1 cellular context compared by ENCODE assay signal in genomic region chr14:61537567-61538463, GRCh38.
TF ChIP-seq lines count a peak whose summit lies in the region.

No MANE protein-coding gene starts in this region.

TF ChIP-seq in HepG2, 621 proteins besides CTCF, POLR2A, EP300 and RAD21 (continued from another document and continues in another):
- TF ChIP-seq, protein P1, sequence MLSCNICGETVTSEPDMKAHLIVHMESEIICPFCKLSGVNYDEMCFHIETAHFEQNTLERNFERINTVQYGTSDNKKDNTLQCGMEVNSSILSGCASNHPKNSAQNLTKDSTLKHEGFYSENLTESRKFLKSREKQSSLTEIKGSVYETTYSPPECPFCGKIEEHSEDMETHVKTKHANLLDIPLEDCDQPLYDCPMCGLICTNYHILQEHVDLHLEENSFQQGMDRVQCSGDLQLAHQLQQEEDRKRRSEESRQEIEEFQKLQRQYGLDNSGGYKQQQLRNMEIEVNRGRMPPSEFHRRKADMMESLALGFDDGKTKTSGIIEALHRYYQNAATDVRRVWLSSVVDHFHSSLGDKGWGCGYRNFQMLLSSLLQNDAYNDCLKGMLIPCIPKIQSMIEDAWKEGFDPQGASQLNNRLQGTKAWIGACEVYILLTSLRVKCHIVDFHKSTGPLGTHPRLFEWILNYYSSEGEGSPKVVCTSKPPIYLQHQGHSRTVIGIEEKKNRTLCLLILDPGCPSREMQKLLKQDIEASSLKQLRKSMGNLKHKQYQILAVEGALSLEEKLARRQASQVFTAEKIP (CRISPR knock-in tag; IDR thresholded peaks at IDR 0.05; ENCODE audit: borderline replicate concordance) = no peak
- TF ChIP-seq BCL3 (CRISPR knock-in tag; IDR thresholded peaks at IDR 0.05) = 0 out of 2 replicates have a peak, but pooled peaks have one; percentile 39
- no peak for TF ChIP-seq ZBTB40 (IDR thresholded peaks at IDR 0.05)
- TF ChIP-seq ZBTB40 (CRISPR knock-in tag; IDR thresholded peaks at IDR 0.05) = no peak
- no peak for TF ChIP-seq ADNP (CRISPR knock-in tag; IDR thresholded peaks at IDR 0.05)
- peak; percentile 44; the same call in 1 of the 2 replicates for TF ChIP-seq HIC2 (CRISPR knock-in tag; IDR thresholded peaks at IDR 0.05; ENCODE audit: low read depth)
- TF ChIP-seq ZNF263 (CRISPR knock-in tag; IDR thresholded peaks at IDR 0.05) = peak; percentile 95
- TF ChIP-seq, protein P2, sequence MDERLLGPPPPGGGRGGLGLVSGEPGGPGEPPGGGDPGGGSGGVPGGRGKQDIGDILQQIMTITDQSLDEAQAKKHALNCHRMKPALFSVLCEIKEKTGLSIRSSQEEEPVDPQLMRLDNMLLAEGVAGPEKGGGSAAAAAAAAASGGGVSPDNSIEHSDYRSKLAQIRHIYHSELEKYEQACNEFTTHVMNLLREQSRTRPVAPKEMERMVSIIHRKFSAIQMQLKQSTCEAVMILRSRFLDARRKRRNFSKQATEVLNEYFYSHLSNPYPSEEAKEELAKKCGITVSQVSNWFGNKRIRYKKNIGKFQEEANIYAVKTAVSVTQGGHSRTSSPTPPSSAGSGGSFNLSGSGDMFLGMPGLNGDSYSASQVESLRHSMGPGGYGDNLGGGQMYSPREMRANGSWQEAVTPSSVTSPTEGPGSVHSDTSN (CRISPR knock-in tag; IDR thresholded peaks at IDR 0.05) = no peak
- TF ChIP-seq ELF1 (CRISPR knock-in tag; IDR thresholded peaks at IDR 0.05) = peak; percentile 35
- peak; percentile 56; the same call in 1 of the 2 replicates for TF ChIP-seq TCF7L2 (IDR thresholded peaks at IDR 0.05; ENCODE audit: low read depth, low read length)
- no peak for TF ChIP-seq ZFP41 (CRISPR knock-in tag; IDR thresholded peaks at IDR 0.05; ENCODE audit: borderline replicate concordance)
- TF ChIP-seq KDM3A (CRISPR knock-in tag; IDR thresholded peaks at IDR 0.05; ENCODE audit: low read depth) = no peak
- TF ChIP-seq ZNF672 (CRISPR knock-in tag; IDR thresholded peaks at IDR 0.05) = no peak
- TF ChIP-seq WIZ (CRISPR knock-in tag; IDR thresholded peaks at IDR 0.05) = no peak
- no peak for TF ChIP-seq HCFC1 (IDR thresholded peaks at IDR 0.05; ENCODE audit: low read depth, low read length)
- TF ChIP-seq MIER3 (CRISPR knock-in tag; IDR thresholded peaks at IDR 0.05; ENCODE audit: borderline replicate concordance) = peak; percentile 88; the same call in 1 of the 2 replicates
- TF ChIP-seq, protein P3, sequence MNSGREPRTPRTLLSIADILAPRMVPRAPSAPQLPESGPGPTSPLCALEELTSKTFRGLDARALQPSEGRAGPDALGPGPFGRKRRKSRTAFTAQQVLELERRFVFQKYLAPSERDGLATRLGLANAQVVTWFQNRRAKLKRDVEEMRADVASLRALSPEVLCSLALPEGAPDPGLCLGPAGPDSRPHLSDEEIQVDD (CRISPR knock-in tag; IDR thresholded peaks at IDR 0.05; ENCODE audit: borderline replicate concordance) = no peak
- peak; percentile 72 for TF ChIP-seq MAFF (IDR thresholded peaks at IDR 0.05; ENCODE audit: low read depth, low read length)
- TF ChIP-seq, protein P4, sequence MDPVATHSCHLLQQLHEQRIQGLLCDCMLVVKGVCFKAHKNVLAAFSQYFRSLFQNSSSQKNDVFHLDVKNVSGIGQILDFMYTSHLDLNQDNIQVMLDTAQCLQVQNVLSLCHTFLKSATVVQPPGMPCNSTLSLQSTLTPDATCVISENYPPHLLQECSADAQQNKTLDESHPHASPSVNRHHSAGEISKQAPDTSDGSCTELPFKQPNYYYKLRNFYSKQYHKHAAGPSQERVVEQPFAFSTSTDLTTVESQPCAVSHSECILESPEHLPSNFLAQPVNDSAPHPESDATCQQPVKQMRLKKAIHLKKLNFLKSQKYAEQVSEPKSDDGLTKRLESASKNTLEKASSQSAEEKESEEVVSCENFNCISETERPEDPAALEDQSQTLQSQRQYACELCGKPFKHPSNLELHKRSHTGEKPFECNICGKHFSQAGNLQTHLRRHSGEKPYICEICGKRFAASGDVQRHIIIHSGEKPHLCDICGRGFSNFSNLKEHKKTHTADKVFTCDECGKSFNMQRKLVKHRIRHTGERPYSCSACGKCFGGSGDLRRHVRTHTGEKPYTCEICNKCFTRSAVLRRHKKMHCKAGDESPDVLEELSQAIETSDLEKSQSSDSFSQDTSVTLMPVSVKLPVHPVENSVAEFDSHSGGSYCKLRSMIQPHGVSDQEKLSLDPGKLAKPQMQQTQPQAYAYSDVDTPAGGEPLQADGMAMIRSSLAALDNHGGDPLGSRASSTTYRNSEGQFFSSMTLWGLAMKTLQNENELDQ (CRISPR knock-in tag; IDR thresholded peaks at IDR 0.05; ENCODE audit: borderline replicate concordance) = no peak
- 0 out of 2 replicates have a peak, but pooled peaks have one; percentile 24 for TF ChIP-seq ZFP1 (CRISPR knock-in tag; IDR thresholded peaks at IDR 0.05)
- TF ChIP-seq ZNF496 (CRISPR knock-in tag; IDR thresholded peaks at IDR 0.05; ENCODE audit: insufficient replicate concordance) = no peak
- no peak for TF ChIP-seq AGO1 (IDR thresholded peaks at IDR 0.05; ENCODE audit: low read depth, low read length, poor library complexity, severe bottlenecking)
- no peak for TF ChIP-seq ZNF709 (CRISPR knock-in tag; IDR thresholded peaks at IDR 0.05)
- TF ChIP-seq ZNF24 (IDR thresholded peaks at IDR 0.05) = no peak
- peak; percentile 67; the same call in 1 of the 2 replicates for TF ChIP-seq POGZ (CRISPR knock-in tag; IDR thresholded peaks at IDR 0.05)
- no peak for TF ChIP-seq ZBTB14 (CRISPR knock-in tag; IDR thresholded peaks at IDR 0.05)
- no peak for TF ChIP-seq IKZF1 (IDR thresholded peaks at IDR 0.05)
- peak; percentile 65; the same call in 1 of the 2 replicates for TF ChIP-seq KDM2A (CRISPR knock-in tag; IDR thresholded peaks at IDR 0.05; ENCODE audit: borderline replicate concordance, low read depth)
- TF ChIP-seq MXI1 (IDR thresholded peaks at IDR 0.05; ENCODE audit: borderline replicate concordance, low read depth, low read length) = peak; percentile 41; the same call in 1 of the 3 replicates
- peak; percentile 71 for TF ChIP-seq ZBTB7B (CRISPR knock-in tag; IDR thresholded peaks at IDR 0.05)
- TF ChIP-seq, protein P5, sequence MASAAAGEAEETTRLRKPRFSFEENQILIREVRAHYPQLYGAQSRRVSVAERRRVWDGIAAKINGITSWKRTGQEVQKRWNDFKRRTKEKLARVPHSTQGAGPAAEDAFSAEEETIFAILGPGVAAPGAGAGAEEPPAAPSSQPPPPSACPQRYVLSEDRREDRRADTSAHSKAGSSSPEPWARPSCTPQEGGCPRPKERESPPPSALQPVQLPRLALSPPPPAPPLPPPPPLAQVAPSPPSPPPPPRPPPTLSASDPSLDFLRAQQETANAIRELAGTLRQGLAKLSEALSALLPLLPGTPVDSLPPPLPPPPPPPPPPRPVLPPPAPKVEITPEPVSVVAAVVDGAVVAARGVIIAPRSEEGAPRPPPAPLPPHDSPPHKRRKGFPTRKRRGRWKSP (CRISPR knock-in tag; IDR thresholded peaks at IDR 0.05) = peak; percentile 69; the same call in 1 of the 2 replicates
- 0 out of 2 replicates have a peak, but pooled peaks have one; percentile 6 for TF ChIP-seq CHD4 (IDR thresholded peaks at IDR 0.05; ENCODE audit: borderline replicate concordance, low read length)
- TF ChIP-seq ZBTB42 (CRISPR knock-in tag; IDR thresholded peaks at IDR 0.05) = no peak
- TF ChIP-seq ZKSCAN5 (CRISPR knock-in tag; IDR thresholded peaks at IDR 0.05) = no peak
- TF ChIP-seq MAZ (IDR thresholded peaks at IDR 0.05; ENCODE audit: borderline replicate concordance, low read depth, low read length) = 0 out of 2 replicates have a peak, but pooled peaks have one; percentile 10
- peak; percentile 28; the same call in 1 of the 2 replicates for TF ChIP-seq MAZ (CRISPR knock-in tag; IDR thresholded peaks at IDR 0.05; ENCODE audit: low read depth)
- TF ChIP-seq CREB1 (IDR thresholded peaks at IDR 0.05) = no peak
- TF ChIP-seq CREB1 (CRISPR knock-in tag; IDR thresholded peaks at IDR 0.05) = peak; percentile 54; the same call in 1 of the 2 replicates
- TF ChIP-seq PBX3 (CRISPR knock-in tag; IDR thresholded peaks at IDR 0.05; ENCODE audit: borderline replicate concordance) = no peak
- no peak for TF ChIP-seq ZSCAN30 (CRISPR knock-in tag; IDR thresholded peaks at IDR 0.05)
